ENCODE assay signal across 16 cellular contexts in genomic region chr15:45181491-45182285, GRCh38. TPM values are rescaled to one million over a fixed set of nuclear protein-coding genes. Genes with fewer than 3 reads are reported as not detected.
A peak's percentile ranks its signal among the peaks of the same experiment; 100 is the strongest.
DNase-seq lines count a peak whose midpoint lies in the region; ATAC-seq and TF ChIP-seq lines count a peak whose summit lies in the region.
"Had no signal": no experiment of that assay in that cellular context is flagged by ENCODE, and none has a peak within 500 bp of the region (broad histone marks: within the 10 kb centered on the region; RNA-seq: fewer than 3 reads in every experiment).

No MANE protein-coding gene starts in this region.

- H3K36me3 ChIP-seq in mucosa of descending colon (ENCODE audit: low read depth) = no peaks in the 10 kb centered on the region

- H3K4me3 ChIP-seq in mucosa of descending colon = no peak overlapping the region
- H3K4me3 ChIP-seq: psoas muscle had no signal

- DNase-seq in NCI-H1092 treated with DMSO at 0.1 percent for 48 hours (lab: John Stamatoyannopoulos, UW) (peak; percentile 5), NCI-H1092 (lab: John Stamatoyannopoulos, UW) (no peak), KG1 (lab: John Stamatoyannopoulos, UW) (peak; percentile 19), SKM-1 (lab: John Stamatoyannopoulos, UW; ENCODE audit: unreplicated experiment) (peak; percentile 33), mucosa of descending colon (no peak), COR-L47 (lab: John Stamatoyannopoulos, UW) (no peak), NCI-H2029 treated with DMSO at 0.1 percent for 48 hours (lab: John Stamatoyannopoulos, UW) (no peak), activated T-cell treated with anti-CD3 and anti-CD28 coated beads for 4 hours (no peak)
- DNase-seq: activated T-cell treated with anti-CD3 and anti-CD28 coated beads, Interleukin-2, amount 50 U/mL, for 72 hours; midbrain; NCI-H1105; psoas muscle; stimulated activated CD4-positive, alpha-beta T cell treated with anti-CD3 and anti-CD28 coated beads, Interleukin-15, amount 100 ng/mL, for 24 hours; SW 1271 had no signal

- H3K9me3 ChIP-seq in mucosa of descending colon = no peaks in the 10 kb centered on the region
- H3K9me3 ChIP-seq: psoas muscle had no signal

- intact Hi-C loops in mucosa of descending colon (cut with DNase I, micrococcal nuclease) = no loop called here

- TF ChIP-seq CTCF in mucosa of descending colon (IDR thresholded peaks at IDR 0.05) = no peak

- peaks cover 16% of the 10 kb centered on the region for H3K4me1 ChIP-seq in mucosa of descending colon (ENCODE audit: low read depth)

- ATAC-seq in mucosa of descending colon = peak; percentile 39
- ATAC-seq: activated T-cell treated with anti-CD3 and anti-CD28 coated beads, Interleukin-2, amount 50 U/mL, for 72 hours; psoas muscle had no signal

RNA-seq across cellular contexts. Expression of gene SHF, which starts 6.1 kb away (rescaled TPM):
- 10 to 100 TPM in 2 of 3 donors, 1 to 10 TPM in 1; 5.4 to 19.2 (median 14.9) TPM for total RNA-seq in mucosa of descending colon

RNA-seq across cellular contexts. Expression of gene DUOX1, which starts 51.9 kb away (rescaled TPM):
- 1 to 10 TPM in 1 of 3 donors, under 1 TPM in 2; 0.43 to 1.7 (median 0.70) TPM for total RNA-seq in mucosa of descending colon
- total RNA-seq: HT1080, temporal lobe had no signal

RNA-seq across cellular contexts. Expression of gene DUOXA1, which starts 52.0 kb away (rescaled TPM):
- 1 to 10 TPM in 2 of 3 donors, under 1 TPM in 1; 0.29 to 1.6 (median 1.6) TPM for total RNA-seq in mucosa of descending colon

Comparison
In these comparisons a context has a peak if more than half of its experiments do, and no peak if none do; other contexts are left out.
1. DNase-seq: peak in NCI-H1092 treated with DMSO at 0.1 percent for 48 hours (single experiment), KG1 (single experiment) and SKM-1 (single experiment); none in NCI-H1092 (single experiment), mucosa of descending colon (0 of 3), COR-L47 (single experiment), NCI-H2029 treated with DMSO at 0.1 percent for 48 hours (single experiment) and activated T-cell treated with anti-CD3 and anti-CD28 coated beads for 4 hours (single experiment).